ENCODE assay signal across 18 cellular contexts in the genomic region with DNA sequence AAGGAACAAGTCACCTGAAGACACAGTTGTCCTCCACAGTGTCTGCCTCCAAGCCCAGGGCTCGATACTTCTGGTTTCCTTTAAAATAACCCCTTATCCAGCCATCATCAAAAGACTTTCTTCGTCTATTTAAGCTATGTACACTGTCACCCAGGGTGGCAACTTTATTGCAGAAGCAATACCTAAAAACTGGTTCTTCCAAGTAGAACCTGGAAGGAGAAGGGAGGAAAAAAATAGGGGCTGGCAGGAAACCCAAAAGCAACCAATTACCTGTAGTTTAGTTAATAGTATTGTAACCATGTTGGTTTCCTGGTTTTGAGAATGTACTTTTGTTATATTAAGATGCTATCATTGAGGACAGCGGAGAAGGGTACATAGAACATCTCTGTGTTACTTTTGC.
"Had no signal": no experiment of that assay in that cellular context is flagged by ENCODE, and none has a peak within 500 bp of the region (broad histone marks: within the 10 kb centered on the region; RNA-seq: fewer than 3 reads in every experiment).

No MANE protein-coding gene starts in this region.

- H3K9me3 ChIP-seq: psoas muscle, right lobe of liver, spleen, testis had no signal

- H2AFZ ChIP-seq: parathyroid adenoma had no signal

- ATAC-seq: effector memory CD8-positive, alpha-beta T cell; foreskin keratinocyte; left cardiac atrium; left ventricle myocardium superior; natural killer cell treated with Interleukin-12 subunit alpha and Interleukin-12 subunit beta and Interleukin-15 and Interleukin-18, amount 100 ng/mL, for 72 hours; psoas muscle; right lobe of liver; stimulated activated memory B cell treated with anti-CD40 and anti-IgM and Interleukin-4, amounts not matched to agents 10 μg/mL and 1 μg/mL and 100 μg/mL, for 72 hours had no signal

- H3K4me3 ChIP-seq: psoas muscle, right lobe of liver, spleen, testis had no signal

- H3K4me1 ChIP-seq: parathyroid adenoma had no signal

- H3K9ac ChIP-seq: parathyroid adenoma had no signal

- H3K27me3 ChIP-seq: foreskin keratinocyte, right lobe of liver, spleen, testis had no signal

- DNase-seq: effector memory CD8-positive, alpha-beta T cell; foreskin keratinocyte; kidney; left cardiac atrium; left ventricle myocardium superior; occipital lobe; psoas muscle; retina; right lobe of liver; spleen; stimulated activated CD4-positive, alpha-beta T cell treated with anti-CD3 and anti-CD28 coated beads, Interleukin-15, amount 100 ng/mL, for 24 hours; stimulated activated CD4-positive, alpha-beta T cell treated with anti-CD3 and anti-CD28 coated beads, Interleukin-1b, Interleukin-23, amount 100 ng/mL, for 48 hours; stimulated activated CD4-positive, alpha-beta T cell treated with anti-CD3 and anti-CD28 coated beads, Interleukin-4, amount 100 ng/mL, for 24 hours; testis; trophoblast cell had no signal

- H3K27ac ChIP-seq: foreskin keratinocyte, parathyroid adenoma, psoas muscle, right lobe of liver, spleen, testis had no signal
